8 cellular contexts compared by ENCODE assay signal in genomic region chr11:3797329-3798090, GRCh38. TPM values are rescaled to one million over a fixed set of nuclear protein-coding genes. Genes with fewer than 3 reads are reported as not detected.
DNase-seq lines count a peak whose midpoint lies in the region; ATAC-seq and TF ChIP-seq lines count a peak whose summit lies in the region.

TSS of gene NUP98 (minus strand) at chr11:3797554. CDS start at chr11:3782117, 15,437 bp downstream.

- WGBS in suprapubic skin = 0% methylated on average over 3 of the region's 86 CpGs

- no peaks in the 10 kb centered on the region for H3K9me3 ChIP-seq in suprapubic skin

- DNase-seq in NCI-H1092 treated with DMSO at 0.1 percent for 48 hours (lab: John Stamatoyannopoulos, UW) (peak; percentile 99), SKM-1 (lab: John Stamatoyannopoulos, UW; ENCODE audit: unreplicated experiment) (peak; percentile 99), globus pallidus (ENCODE audit: low spot score) (peak; percentile 100), nucleus accumbens (lab: John Stamatoyannopoulos, UW) (peak; percentile 81 to 100 (median 99)), suprapubic skin (ENCODE audit: low spot score in 2 of 2) (peak; percentile 99 to 100)
- DNase-seq in activated naive CD4-positive, alpha-beta T cell treated with anti-CD3 and anti-CD28 coated beads, Interleukin-2, amount 50 U/mL, for 72 hours (ENCODE audit: low spot score in 2 of 2) = peak; percentile 99 to 100

- no peak for TF ChIP-seq EP300 in suprapubic skin (IDR thresholded peaks at IDR 0.05)

- H3K4me3 ChIP-seq in GM08714 (ENCODE audit: low read length) (peak within 1 kb of the TSS; percentile 91), suprapubic skin (peak within 1 kb of the TSS; percentile 82)

- TF ChIP-seq POLR2A in suprapubic skin (IDR thresholded peaks at IDR 0.05) = peak; percentile 97 to 99

- peak; percentile 94 for ATAC-seq in HG02610 (IDR thresholded peaks at IDR 0.05; ENCODE audit: unreplicated experiment)
- ATAC-seq in activated naive CD4-positive, alpha-beta T cell treated with anti-CD3 and anti-CD28 coated beads, Interleukin-2, amount 50 U/mL, for 72 hours = peak; percentile 92 to 94

- peaks cover 13 to 33% of the 10 kb centered on the region in 2 donors for H3K36me3 Mint-ChIP-seq in activated naive CD4-positive, alpha-beta T cell treated with anti-CD3 and anti-CD28 coated beads, Interleukin-2, amount 50 U/mL, for 72 hours

- no peak for TF ChIP-seq CTCF in suprapubic skin (IDR thresholded peaks at IDR 0.05)

- H3K9me3 Mint-ChIP-seq in activated naive CD4-positive, alpha-beta T cell treated with anti-CD3 and anti-CD28 coated beads, Interleukin-2, amount 50 U/mL, for 72 hours = no peaks in the 10 kb centered on the region

- no peaks in the 10 kb centered on the region for H3K27me3 ChIP-seq in suprapubic skin

- H3K27ac Mint-ChIP-seq in activated naive CD4-positive, alpha-beta T cell treated with anti-CD3 and anti-CD28 coated beads, Interleukin-2, amount 50 U/mL, for 72 hours = peak within 1 kb of the TSS; percentile 91 to 99

- H3K27ac ChIP-seq in suprapubic skin = peak within 1 kb of the TSS; percentile 96

- peaks cover 14% of the 10 kb centered on the region for H3K36me3 ChIP-seq in suprapubic skin

- peaks cover 22% of the 10 kb centered on the region for H3K4me1 ChIP-seq in suprapubic skin

RNA-seq across cellular contexts. Expression of gene NUP98, which starts in this region (rescaled TPM):
- total RNA-seq in activated naive CD4-positive, alpha-beta T cell treated with anti-CD3 and anti-CD28 coated beads, Interleukin-2, amount 50 U/mL, for 72 hours = 100 to 1,000 TPM in 1 of 2 donors, 10 to 100 TPM in 1; 98.0 to 131 TPM
- 100 to 1,000 TPM in 3 of 4 donors, 10 to 100 TPM in 1; 91.5 to 122 (median 115) TPM for total RNA-seq in suprapubic skin

Comparison
In these comparisons a context has a peak if more than half of its experiments do, and no peak if none do; other contexts are left out.
1. Peak in every context shown above with its lines: DNase-seq, ATAC-seq, H3K4me3 ChIP-seq and H3K27ac ChIP-seq.